Comparison of ENCODE assay signal across 1 cellular context in the genomic region with DNA sequence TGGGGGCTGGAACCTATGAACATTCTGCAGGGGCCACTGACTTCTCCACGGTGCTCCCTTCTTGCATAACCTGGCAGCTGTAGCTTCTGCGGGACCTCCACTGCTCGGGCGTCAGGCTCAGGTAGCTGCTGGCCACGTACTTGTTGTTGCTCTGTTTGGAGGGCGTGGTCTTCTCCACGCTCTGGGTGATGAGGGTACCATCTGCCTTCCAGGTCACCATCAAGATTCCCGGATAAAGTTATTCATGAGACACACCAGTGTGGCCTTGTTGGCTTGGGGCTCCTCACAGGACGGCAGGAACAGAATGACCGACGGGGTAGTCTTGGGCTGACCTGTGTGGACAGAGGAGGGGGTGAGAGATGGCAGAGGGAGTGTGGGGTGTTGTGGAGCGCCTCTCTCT.
TF ChIP-seq lines count a peak whose summit lies in the region.

No MANE protein-coding gene starts in this region.

TF ChIP-seq in WTC11, 78 proteins besides CTCF, POLR2A, EP300 and RAD21 (continued from another document):
- TF ChIP-seq ZNF396 (CRISPR knock-in tag; IDR thresholded peaks at IDR 0.05; ENCODE audit: borderline replicate concordance) (no peak), SMAD4 (CRISPR knock-in tag; IDR thresholded peaks at IDR 0.05) (no peak), JAZF1 (CRISPR knock-in tag; IDR thresholded peaks at IDR 0.05) (no peak), JUN (CRISPR knock-in tag; IDR thresholded peaks at IDR 0.05) (no peak), GABPB1 (CRISPR knock-in tag; IDR thresholded peaks at IDR 0.05) (no peak)
- TF ChIP-seq, protein P1, sequence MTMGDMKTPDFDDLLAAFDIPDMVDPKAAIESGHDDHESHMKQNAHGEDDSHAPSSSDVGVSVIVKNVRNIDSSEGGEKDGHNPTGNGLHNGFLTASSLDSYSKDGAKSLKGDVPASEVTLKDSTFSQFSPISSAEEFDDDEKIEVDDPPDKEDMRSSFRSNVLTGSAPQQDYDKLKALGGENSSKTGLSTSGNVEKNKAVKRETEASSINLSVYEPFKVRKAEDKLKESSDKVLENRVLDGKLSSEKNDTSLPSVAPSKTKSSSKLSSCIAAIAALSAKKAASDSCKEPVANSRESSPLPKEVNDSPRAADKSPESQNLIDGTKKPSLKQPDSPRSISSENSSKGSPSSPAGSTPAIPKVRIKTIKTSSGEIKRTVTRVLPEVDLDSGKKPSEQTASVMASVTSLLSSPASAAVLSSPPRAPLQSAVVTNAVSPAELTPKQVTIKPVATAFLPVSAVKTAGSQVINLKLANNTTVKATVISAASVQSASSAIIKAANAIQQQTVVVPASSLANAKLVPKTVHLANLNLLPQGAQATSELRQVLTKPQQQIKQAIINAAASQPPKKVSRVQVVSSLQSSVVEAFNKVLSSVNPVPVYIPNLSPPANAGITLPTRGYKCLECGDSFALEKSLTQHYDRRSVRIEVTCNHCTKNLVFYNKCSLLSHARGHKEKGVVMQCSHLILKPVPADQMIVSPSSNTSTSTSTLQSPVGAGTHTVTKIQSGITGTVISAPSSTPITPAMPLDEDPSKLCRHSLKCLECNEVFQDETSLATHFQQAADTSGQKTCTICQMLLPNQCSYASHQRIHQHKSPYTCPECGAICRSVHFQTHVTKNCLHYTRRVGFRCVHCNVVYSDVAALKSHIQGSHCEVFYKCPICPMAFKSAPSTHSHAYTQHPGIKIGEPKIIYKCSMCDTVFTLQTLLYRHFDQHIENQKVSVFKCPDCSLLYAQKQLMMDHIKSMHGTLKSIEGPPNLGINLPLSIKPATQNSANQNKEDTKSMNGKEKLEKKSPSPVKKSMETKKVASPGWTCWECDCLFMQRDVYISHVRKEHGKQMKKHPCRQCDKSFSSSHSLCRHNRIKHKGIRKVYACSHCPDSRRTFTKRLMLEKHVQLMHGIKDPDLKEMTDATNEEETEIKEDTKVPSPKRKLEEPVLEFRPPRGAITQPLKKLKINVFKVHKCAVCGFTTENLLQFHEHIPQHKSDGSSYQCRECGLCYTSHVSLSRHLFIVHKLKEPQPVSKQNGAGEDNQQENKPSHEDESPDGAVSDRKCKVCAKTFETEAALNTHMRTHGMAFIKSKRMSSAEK (CRISPR knock-in tag; IDR thresholded peaks at IDR 0.05; ENCODE audit: borderline replicate concordance), result no peak
